In genomic region chr5:96065577-96066385, GRCh38 we compare ENCODE assay signal across 13 cellular contexts.
DNase-seq lines count a peak whose midpoint lies in the region; ATAC-seq, FAIRE-seq and TF ChIP-seq lines count a peak whose summit lies in the region.
"Had no signal": no experiment of that assay in that cellular context is flagged by ENCODE, and none has a peak within 500 bp of the region (broad histone marks: within the 10 kb centered on the region; RNA-seq: fewer than 3 reads in every experiment).

No MANE protein-coding gene starts in this region.

- H3K27me3 ChIP-seq in PC-3 (ENCODE audit: low read length) (no peaks in the 10 kb centered on the region), ectodermal cell (ENCODE audit: control insufficient read depth, insufficient read depth, low read length, poor library complexity, severe bottlenecking) (no peaks in the 10 kb centered on the region), small intestine (ENCODE audit: control insufficient read depth in 2 of 2, insufficient read depth in 2 of 2, low read length in 2 of 2) (no peaks in the 10 kb centered on the region)
- H3K27me3 ChIP-seq in CD4-positive, alpha-beta memory T cell (ENCODE audit: insufficient read depth, low read length) = no peaks in the 10 kb centered on the region

- ATAC-seq in activated CD8-positive, alpha-beta memory T cell treated with anti-CD3 and anti-CD28 coated beads, Interleukin-2, amount 10 ng/mL, durations not matched to agents 7 days and 5 days = peak; percentile 53
- ATAC-seq in PC-3 = no peak
- ATAC-seq in HG03039 (IDR thresholded peaks at IDR 0.05; ENCODE audit: unreplicated experiment) = no peak

- H3K9me3 ChIP-seq in PC-3 (ENCODE audit: low read length) (no peaks in the 10 kb centered on the region), ectodermal cell (ENCODE audit: control insufficient read depth, low read length) (no peaks in the 10 kb centered on the region), small intestine (ENCODE audit: control insufficient read depth, low read depth) (no peaks in the 10 kb centered on the region)
- no peaks in the 10 kb centered on the region for H3K9me3 ChIP-seq in CD4-positive, alpha-beta memory T cell (ENCODE audit: control insufficient read depth in 1 of 2, low read length in 2 of 2)

- H3K27me3 Mint-ChIP-seq in activated CD8-positive, alpha-beta memory T cell treated with anti-CD3 and anti-CD28 coated beads, Interleukin-2, amount 10 ng/mL, durations not matched to agents 7 days and 5 days = no peaks in the 10 kb centered on the region
- H3K27me3 Mint-ChIP-seq in CD4-positive, alpha-beta memory T cell = peaks cover 0 to 2% of the 10 kb centered on the region in 2 donors

- BruUV-seq in PC-3 (replicated peaks; lab: Mats Ljungman, UMichigan) = no TSS peak

- no peaks in the 10 kb centered on the region for H3F3A ChIP-seq in PC-3 (ENCODE audit: low read length, unreplicated experiment)

- H3K4me3 ChIP-seq in PC-3 (ENCODE audit: low read length) (no peak overlapping the region), ectodermal cell (ENCODE audit: insufficient read depth, low read depth, low read length) (no peak overlapping the region), small intestine (ENCODE audit: low read depth in 1 of 2, low read length in 2 of 2) (no peak overlapping the region)
- H3K4me3 ChIP-seq in CD4-positive, alpha-beta memory T cell (ENCODE audit: low read length in 2 of 2) = no peak overlapping the region
- H3K4me3 ChIP-seq: skin epidermis had no signal

- no peaks in the 10 kb centered on the region for H3K36me3 Mint-ChIP-seq in activated CD8-positive, alpha-beta memory T cell treated with anti-CD3 and anti-CD28 coated beads, Interleukin-2, amount 10 ng/mL, durations not matched to agents 7 days and 5 days
- H3K36me3 Mint-ChIP-seq in CD4-positive, alpha-beta memory T cell = no peaks in the 10 kb centered on the region

- H3K9me2 ChIP-seq in PC-3 (replicated peaks; ENCODE audit: low read length) = no peaks in the 10 kb centered on the region

- H3K4me1 ChIP-seq in PC-3 (ENCODE audit: insufficient read depth, low read length) (peaks cover 38% of the 10 kb centered on the region), ectodermal cell (ENCODE audit: control insufficient read depth, insufficient read depth, low read length) (peaks cover 8% of the 10 kb centered on the region), small intestine (ENCODE audit: control insufficient read depth in 2 of 2, insufficient read depth in 1 of 2, low read depth in 1 of 2, low read length in 1 of 2) (peaks cover 0 to 6% of the 10 kb centered on the region in 2 donors)
- no peaks in the 10 kb centered on the region for H3K4me1 ChIP-seq in CD4-positive, alpha-beta memory T cell (ENCODE audit: insufficient read depth, low read length)

- CTCF ChIA-PET in activated CD8-positive, alpha-beta memory T cell treated with anti-CD3 and anti-CD28 coated beads, Interleukin-2, amount 10 ng/mL, durations not matched to agents 7 days and 5 days (lab: Charles Lee) = no interaction called here
- CTCF ChIA-PET in PC-3 (lab: Charles Lee) = interaction anchor here (0.5 to 0.7 kb wide), 4 partner anchors 12 to 472 kb away, joined by 3 to 7 read pairs (median 4); no protein-coding TSS in a partner anchor
- CTCF ChIA-PET in CD4-positive, alpha-beta memory T cell (lab: Charles Lee; ENCODE audit: partially characterized antibody) = no interaction called here

- H2AFZ ChIP-seq in PC-3 (ENCODE audit: low read length) = no peak overlapping the region

- H4K20me1 ChIP-seq in PC-3 (ENCODE audit: low read length) = no peaks in the 10 kb centered on the region

- no peaks in the 10 kb centered on the region for H3K79me2 ChIP-seq in PC-3 (ENCODE audit: low read length)

- no peak for TF ChIP-seq CTCF in PC-3 (conservative IDR thresholded peaks at IDR 0.05; ENCODE audit: low read depth, low read length)

- no peak for DNase-seq in activated CD8-positive, alpha-beta memory T cell treated with anti-CD3 and anti-CD28 coated beads, Interleukin-2, amount 10 ng/mL, durations not matched to agents 7 days and 5 days
- DNase-seq in activated CD8-positive, alpha-beta memory T cell treated with anti-CD3 and anti-CD28 coated beads for 24 hours = no peak
- no peak for DNase-seq in PC-3
- DNase-seq in small intestine = peak; percentile 5
- no peak for DNase-seq in middle frontal gyrus (ENCODE audit: extremely low spot score, low spot score)
- no peak for DNase-seq in CD4-positive, alpha-beta memory T cell
- DNase-seq: activated effector memory CD4-positive, alpha-beta T cell treated with Interleukin-2 at 50 U/mL for 16 hours; cortex of kidney; hypothalamus; stimulated activated CD8-positive, alpha-beta memory T cell treated with anti-CD3 and anti-CD28 coated beads, Interleukin-4, amount 100 ng/mL, for 48 hours had no signal

- peaks cover 21% of the 10 kb centered on the region for H3K4me1 Mint-ChIP-seq in activated CD8-positive, alpha-beta memory T cell treated with anti-CD3 and anti-CD28 coated beads, Interleukin-2, amount 10 ng/mL, durations not matched to agents 7 days and 5 days
- H3K4me1 Mint-ChIP-seq in CD4-positive, alpha-beta memory T cell = peaks cover 0 to 2% (median 1%) of the 10 kb centered on the region in 4 donors

- FAIRE-seq in small intestine (lab: Jason Lieb, UNC) = no peak

- no peak overlapping the region for H3K9ac ChIP-seq in PC-3 (ENCODE audit: low read length)

- peak overlapping the region; percentile 32; the same call in 1 of the 2 replicates for H3K4me2 ChIP-seq in PC-3 (ENCODE audit: low read length)

- intact Hi-C loops in PC-3 (cut with micrococcal nuclease) = loop anchor here (5.0 kb wide), 1 partner anchor 38 kb away; no protein-coding TSS in a partner anchor
- intact Hi-C loops in CD4-positive, alpha-beta memory T cell (cut with micrococcal nuclease) = no loop called here

- H3K9me3 Mint-ChIP-seq in activated CD8-positive, alpha-beta memory T cell treated with anti-CD3 and anti-CD28 coated beads, Interleukin-2, amount 10 ng/mL, durations not matched to agents 7 days and 5 days (ENCODE audit: low read depth) = peaks cover 3% of the 10 kb centered on the region
- peaks cover 0 to 4% (median 0%) of the 10 kb centered on the region in 8 donors for H3K9me3 Mint-ChIP-seq in CD4-positive, alpha-beta memory T cell

- no peak overlapping the region for H3K4me3 Mint-ChIP-seq in activated CD8-positive, alpha-beta memory T cell treated with anti-CD3 and anti-CD28 coated beads, Interleukin-2, amount 10 ng/mL, durations not matched to agents 7 days and 5 days
- H3K4me3 Mint-ChIP-seq in CD4-positive, alpha-beta memory T cell = no peak overlapping the region

- POLR2A ChIA-PET in PC-3 (lab: Charles Lee; ENCODE audit: unreplicated experiment) = interaction anchor here (0.6 kb wide), 1 partner anchor 10 kb away, joined by 7 read pairs; no protein-coding TSS in a partner anchor
- POLR2A ChIA-PET in CD4-positive, alpha-beta memory T cell (lab: Charles Lee; ENCODE audit: partially characterized antibody) = no interaction called here

- no peak overlapping the region for H3K27ac ChIP-seq in PC-3 (ENCODE audit: low read length)
- H3K27ac ChIP-seq in ectodermal cell (ENCODE audit: insufficient read depth, low read depth, low read length, poor library complexity, severe bottlenecking) = peak overlapping the region; percentile 30
- H3K27ac ChIP-seq in small intestine (ENCODE audit: low read depth in 1 of 2, low read length in 1 of 2) = no peak overlapping the region
- H3K27ac ChIP-seq in CD4-positive, alpha-beta memory T cell (ENCODE audit: low read depth, low read length) = no peak overlapping the region

- H3K36me3 ChIP-seq in PC-3 (ENCODE audit: low read depth, low read length) (no peaks in the 10 kb centered on the region), ectodermal cell (ENCODE audit: control insufficient read depth, insufficient read depth, low read length) (no peaks in the 10 kb centered on the region), small intestine (ENCODE audit: control insufficient read depth in 2 of 2, insufficient read depth in 2 of 2, low read length in 2 of 2) (no peaks in the 10 kb centered on the region)
- H3K36me3 ChIP-seq in CD4-positive, alpha-beta memory T cell (ENCODE audit: insufficient read depth, low read length) = no peaks in the 10 kb centered on the region

- H3K27ac Mint-ChIP-seq in activated CD8-positive, alpha-beta memory T cell treated with anti-CD3 and anti-CD28 coated beads, Interleukin-2, amount 10 ng/mL, durations not matched to agents 7 days and 5 days = peak overlapping the region; percentile 75
- H3K27ac Mint-ChIP-seq in CD4-positive, alpha-beta memory T cell = peak overlapping the region in 1 of 7 donors; percentile 22
